Comparison of ENCODE assay signal across 27 cellular contexts in genomic region chr14:71665781-71666180, GRCh38.
"Had no signal": no experiment of that assay in that cellular context is flagged by ENCODE, and none has a peak within 500 bp of the region (broad histone marks: within the 10 kb centered on the region; RNA-seq: fewer than 3 reads in every experiment).

No MANE protein-coding gene starts in this region.

- H3K27ac Mint-ChIP-seq: activated CD4-positive, alpha-beta memory T cell treated with anti-CD3 and anti-CD28 coated beads, Interleukin-2, amount 10 ng/mL, durations not matched to agents 7 days and 5 days; activated CD4-positive, alpha-beta T cell treated with anti-CD3 and anti-CD28 coated beads, Interleukin-2, amount 10 ng/mL, durations not matched to agents 24 days and 14 days; activated naive CD4-positive, alpha-beta T cell treated with anti-CD3 and anti-CD28 coated beads, Interleukin-2, amount 10 ng/mL, durations not matched to agents 7 days and 5 days; activated T-cell treated with anti-CD3 and anti-CD28 coated beads, Interleukin-2, amount 50 U/mL, for 72 hours; brain; nephron; type B pancreatic cell had no signal

- H3K4me1 Mint-ChIP-seq: nephron had no signal

- H3K27me3 ChIP-seq: esophagus muscularis mucosa, gastroesophageal sphincter, neutrophil, spleen, testis, vagina had no signal

- H3K4me3 Mint-ChIP-seq: activated CD4-positive, alpha-beta memory T cell treated with anti-CD3 and anti-CD28 coated beads, Interleukin-2, amount 10 ng/mL, durations not matched to agents 7 days and 5 days; activated CD4-positive, alpha-beta T cell treated with anti-CD3 and anti-CD28 coated beads, Interleukin-2, amount 10 ng/mL, durations not matched to agents 24 days and 14 days; activated naive CD4-positive, alpha-beta T cell treated with anti-CD3 and anti-CD28 coated beads, Interleukin-2, amount 10 ng/mL, durations not matched to agents 7 days and 5 days; activated T-cell treated with anti-CD3 and anti-CD28 coated beads, Interleukin-2, amount 50 U/mL, for 72 hours; brain; nephron; type B pancreatic cell had no signal

- ATAC-seq: activated CD4-positive, CD25-positive, alpha-beta regulatory T cell treated with anti-CD3 and anti-CD28 coated beads, Interleukin-2, amount 50 U/mL, for 24 hours; activated T-cell treated with anti-CD3 and anti-CD28 coated beads, Interleukin-2, amount 50 U/mL, for 72 hours; gastroesophageal sphincter; left cardiac atrium; sciatic nerve had no signal

- H3K9me3 Mint-ChIP-seq: activated CD4-positive, alpha-beta memory T cell treated with anti-CD3 and anti-CD28 coated beads, Interleukin-2, amount 10 ng/mL, durations not matched to agents 7 days and 5 days; activated CD4-positive, alpha-beta T cell treated with anti-CD3 and anti-CD28 coated beads, Interleukin-2, amount 10 ng/mL, durations not matched to agents 24 days and 14 days; activated naive CD4-positive, alpha-beta T cell treated with anti-CD3 and anti-CD28 coated beads, Interleukin-2, amount 10 ng/mL, durations not matched to agents 7 days and 5 days; activated T-cell treated with anti-CD3 and anti-CD28 coated beads, Interleukin-2, amount 50 U/mL, for 72 hours; brain; nephron; type B pancreatic cell had no signal

- H3K9me3 ChIP-seq: esophagus muscularis mucosa, gastroesophageal sphincter, neutrophil, spleen, testis, vagina had no signal

- H3K36me3 ChIP-seq: vagina had no signal

- H3K4me1 ChIP-seq: gastroesophageal sphincter, vagina had no signal

- DNase-seq: activated CD4-positive, alpha-beta memory T cell treated with anti-CD3 and anti-CD28 coated beads, Interleukin-2, amount 10 ng/mL, durations not matched to agents 7 days and 5 days; activated CD4-positive, alpha-beta T cell treated with anti-CD3 and anti-CD28 coated beads, Interleukin-2, amount 10 ng/mL, durations not matched to agents 24 days and 14 days; activated effector memory CD4-positive, alpha-beta T cell treated with anti-CD3 and anti-CD28 coated beads, Interleukin-2, amount 50 U/mL, for 16 hours; activated naive CD4-positive, alpha-beta T cell treated with anti-CD3 and anti-CD28 coated beads, Interleukin-2, amount 10 ng/mL, durations not matched to agents 7 days and 5 days; activated T-cell treated with anti-CD3 and anti-CD28 coated beads, Interleukin-2, amount 50 U/mL, for 72 hours; anterior cingulate cortex; caudate nucleus; effector memory CD4-positive, alpha-beta T cell; head of caudate nucleus; hypothalamus; islet precursor cell; left cardiac atrium; spleen; stimulated activated CD4-positive, alpha-beta T cell treated with anti-CD3 and anti-CD28 coated beads, Interleukin-4, amount 100 ng/mL, for 1 hour; stimulated activated naive CD4-positive, alpha-beta T cell; T-helper 9 cell; testis had no signal

- H3K4me3 ChIP-seq: esophagus muscularis mucosa, gastroesophageal sphincter, spleen, testis, vagina had no signal

- H3K27ac ChIP-seq: esophagus muscularis mucosa, gastroesophageal sphincter, neutrophil, spleen, testis, vagina, VCaP had no signal

- H3K27me3 Mint-ChIP-seq: activated CD4-positive, alpha-beta memory T cell treated with anti-CD3 and anti-CD28 coated beads, Interleukin-2, amount 10 ng/mL, durations not matched to agents 7 days and 5 days; activated CD4-positive, alpha-beta T cell treated with anti-CD3 and anti-CD28 coated beads, Interleukin-2, amount 10 ng/mL, durations not matched to agents 24 days and 14 days; activated naive CD4-positive, alpha-beta T cell treated with anti-CD3 and anti-CD28 coated beads, Interleukin-2, amount 10 ng/mL, durations not matched to agents 7 days and 5 days; brain; type B pancreatic cell had no signal
